ENCODE assay signal across 13 cellular contexts in genomic region chr20:51121901-51122412, GRCh38.
A peak's percentile ranks its signal among the peaks of the same experiment; 100 is the strongest.
DNase-seq lines count a peak whose midpoint lies in the region; ATAC-seq and TF ChIP-seq lines count a peak whose summit lies in the region.
"Had no signal": no experiment of that assay in that cellular context is flagged by ENCODE, and none has a peak within 500 bp of the region (broad histone marks: within the 10 kb centered on the region; RNA-seq: fewer than 3 reads in every experiment).

No MANE protein-coding gene starts in this region.

- DNase-seq in activated T-cell treated with anti-CD3 and anti-CD28 coated beads, Interleukin-2, amount 50 U/mL, for 24 hours: no peak
- no peak for DNase-seq in activated T-cell treated with anti-CD3 and anti-CD28 coated beads, Interleukin-2, amount 50 U/mL, for 1 hour
- DNase-seq in amniotic epithelial cell (ENCODE audit: low read depth): peak; percentile 6
- DNase-seq in iPS-NIHi11 (ENCODE audit: low spot score): peak; percentile 39
- DNase-seq in type B pancreatic cell (ENCODE audit: extremely low spot score, unreplicated experiment): no peak
- DNase-seq in activated CD4-positive, CD25-positive, alpha-beta regulatory T cell treated with anti-CD3 and anti-CD28 coated beads, Interleukin-2, amount 50 U/mL, for 72 hours: no peak
- no peak for DNase-seq in activated effector memory CD4-positive, alpha-beta T cell treated with anti-CD3 and anti-CD28 coated beads, Interleukin-2, amount 50 U/mL, for 16 hours
- DNase-seq: DMS79, naive B cell, SW 1271, tibial artery had no signal

- no peak for ATAC-seq in GM21381 (IDR thresholded peaks at IDR 0.05; ENCODE audit: unreplicated experiment)

- H3K4me3 Mint-ChIP-seq in activated T-cell treated with anti-CD3 and anti-CD28 coated beads, Interleukin-2, amount 50 U/mL, for 24 hours: no peak overlapping the region
- peak overlapping the region; percentile 69 for H3K4me3 Mint-ChIP-seq in type B pancreatic cell
- H3K4me3 Mint-ChIP-seq: central memory CD8-positive, alpha-beta T cell had no signal

- no peaks in the 10 kb centered on the region for H3K36me3 Mint-ChIP-seq in activated T-cell treated with anti-CD3 and anti-CD28 coated beads, Interleukin-2, amount 50 U/mL, for 24 hours (ENCODE audit: low read depth)
- no peaks in the 10 kb centered on the region for H3K36me3 Mint-ChIP-seq in type B pancreatic cell
- H3K36me3 Mint-ChIP-seq: naive B cell had no signal

- peaks cover 63% of the 10 kb centered on the region for H3K27me3 Mint-ChIP-seq in activated T-cell treated with anti-CD3 and anti-CD28 coated beads, Interleukin-2, amount 50 U/mL, for 24 hours
- H3K27me3 Mint-ChIP-seq in type B pancreatic cell: no peaks in the 10 kb centered on the region

- no peak for TF ChIP-seq CTCF in type B pancreatic cell (conservative IDR thresholded peaks at IDR 0.05)

- H3K27ac Mint-ChIP-seq in activated T-cell treated with anti-CD3 and anti-CD28 coated beads, Interleukin-2, amount 50 U/mL, for 24 hours: peak overlapping the region; percentile 34
- peak overlapping the region; percentile 94 for H3K27ac Mint-ChIP-seq in type B pancreatic cell

- peaks cover 17% of the 10 kb centered on the region for H3K4me1 Mint-ChIP-seq in activated T-cell treated with anti-CD3 and anti-CD28 coated beads, Interleukin-2, amount 50 U/mL, for 24 hours (ENCODE audit: low read depth)
- peaks cover 62% of the 10 kb centered on the region for H3K4me1 Mint-ChIP-seq in type B pancreatic cell (ENCODE audit: unreplicated experiment)

- no peaks in the 10 kb centered on the region for H3K9me3 Mint-ChIP-seq in activated T-cell treated with anti-CD3 and anti-CD28 coated beads, Interleukin-2, amount 50 U/mL, for 24 hours
- no peaks in the 10 kb centered on the region for H3K9me3 Mint-ChIP-seq in type B pancreatic cell
- H3K9me3 Mint-ChIP-seq: central memory CD8-positive, alpha-beta T cell; naive B cell had no signal

Comparison
In these comparisons a context has a peak if more than half of its experiments do, and no peak if none do; other contexts are left out.
1. DNase-seq: peak in amniotic epithelial cell (single experiment) and iPS-NIHi11 (single experiment); none in activated T-cell treated with anti-CD3 and anti-CD28 coated beads, Interleukin-2, amount 50 U/mL, for 24 hours (single experiment), activated T-cell treated with anti-CD3 and anti-CD28 coated beads, Interleukin-2, amount 50 U/mL, for 1 hour (single experiment), type B pancreatic cell (single experiment), activated CD4-positive, CD25-positive, alpha-beta regulatory T cell treated with anti-CD3 and anti-CD28 coated beads, Interleukin-2, amount 50 U/mL, for 72 hours (single experiment) and activated effector memory CD4-positive, alpha-beta T cell treated with anti-CD3 and anti-CD28 coated beads, Interleukin-2, amount 50 U/mL, for 16 hours (single experiment).